10 cellular contexts compared by ENCODE assay signal in genomic region chr1:184191181-184191601, GRCh38.
A peak's percentile ranks its signal among the peaks of the same experiment; 100 is the strongest.
DNase-seq lines count a peak whose midpoint lies in the region; TF ChIP-seq lines count a peak whose summit lies in the region.
"Had no signal": no experiment of that assay in that cellular context is flagged by ENCODE, and none has a peak within 500 bp of the region (broad histone marks: within the 10 kb centered on the region; RNA-seq: fewer than 3 reads in every experiment).

No MANE protein-coding gene starts in this region.

- H3K36me3 ChIP-seq in BE2C: no peaks in the 10 kb centered on the region

- DNase-seq in AG04450 (ENCODE audit: low read depth, low spot score): peak; percentile 82
- peak; percentile 82 for DNase-seq in NCI-H2227 treated with DMSO at 0.1 percent for 48 hours (lab: John Stamatoyannopoulos, UW)
- DNase-seq in fibroblast of pulmonary artery (ENCODE audit: low read depth): peak; percentile 87
- peak; percentile 91 for DNase-seq in myocyte (ENCODE audit: low read depth)
- DNase-seq in BE2C: no peak
- DNase-seq in MCF 10A (ENCODE audit: unreplicated experiment): no peak
- no peak for DNase-seq in NCI-H1436 treated with DMSO at 0.1 percent for 48 hours (lab: John Stamatoyannopoulos, UW)
- DNase-seq in nephron progenitor cell: no peak
- DNase-seq: NCI-H146; stimulated activated naive B cell treated with anti-CD40 and anti-IgM and Interleukin-4, amounts not matched to agents 10 μg/mL and 1 μg/mL and 100 μg/mL, for 72 hours had no signal

- no peaks in the 10 kb centered on the region for H3K36me3 Mint-ChIP-seq in MCF 10A (ENCODE audit: insufficient read depth, unreplicated experiment)
- H3K36me3 Mint-ChIP-seq in nephron progenitor cell (ENCODE audit: low read depth): no peaks in the 10 kb centered on the region
- H3K36me3 Mint-ChIP-seq: stimulated activated naive B cell treated with anti-CD40 and anti-IgM and Interleukin-4, amounts not matched to agents 10 μg/mL and 1 μg/mL and 100 μg/mL, for 72 hours had no signal

- H3K9me3 ChIP-seq in AG04450 (ENCODE audit: control insufficient read depth, insufficient read depth, low read length) (no peaks in the 10 kb centered on the region), BE2C (no peaks in the 10 kb centered on the region)

- BruUV-seq in MCF 10A (replicated peaks; lab: Mats Ljungman, UMichigan): no TSS peak

- H3K4me1 ChIP-seq in BE2C: peaks cover 14% of the 10 kb centered on the region

- CTCF ChIA-PET in AG04450 (lab: Charles Lee) (interaction anchor here (1.5 kb wide), 1 partner anchor 31 kb away, joined by 3 read pairs; no protein-coding TSS in a partner anchor), MCF 10A (lab: Yijun Ruan, JAX) (interaction anchor here (0.6 to 1.1 kb wide), 4 partner anchors 19 to 500 kb away, joined by 3 to 4 read pairs (median 3); no protein-coding TSS in a partner anchor)

- POLR2A ChIA-PET in AG04450 (lab: Yijun Ruan, JAX): interaction anchor here (0.6 to 0.8 kb wide), 3 partner anchors 115 to 241 kb away, joined by 3 to 4 read pairs (median 3); no protein-coding TSS in a partner anchor
- POLR2A ChIA-PET in MCF 10A (lab: Yijun Ruan, JAX): interaction anchor here (0.7 kb wide), 1 partner anchor 1366 kb away, joined by 3 read pairs; no protein-coding TSS in a partner anchor

- TF ChIP-seq CTCF in AG04450 (IDR thresholded peaks at IDR 0.05; ENCODE audit: low read depth, low read length) (no peak), fibroblast of pulmonary artery (IDR thresholded peaks at IDR 0.05; ENCODE audit: low read length, missing control alignments) (no peak), BE2C (IDR thresholded peaks at IDR 0.05; ENCODE audit: low read depth, low read length) (no peak), MCF 10A (IDR thresholded peaks at IDR 0.05; ENCODE audit: unreplicated experiment) (no peak), nephron progenitor cell (IDR thresholded peaks at IDR 0.05) (no peak)

- H3K27ac ChIP-seq in AG04450 (ENCODE audit: low read depth, low read length): no peak overlapping the region

- no peak overlapping the region for H3K4me3 Mint-ChIP-seq in MCF 10A (ENCODE audit: unreplicated experiment)
- H3K4me3 Mint-ChIP-seq in nephron progenitor cell: no peak overlapping the region
- H3K4me3 Mint-ChIP-seq: stimulated activated naive B cell treated with anti-CD40 and anti-IgM and Interleukin-4, amounts not matched to agents 10 μg/mL and 1 μg/mL and 100 μg/mL, for 72 hours had no signal

- intact Hi-C loops in MCF 10A (cut with micrococcal nuclease): no loop called here

- peaks cover 46% of the 10 kb centered on the region for H3K27me3 Mint-ChIP-seq in MCF 10A (ENCODE audit: insufficient read depth, unreplicated experiment)
- H3K27me3 Mint-ChIP-seq in nephron progenitor cell (ENCODE audit: low read depth, poor library complexity): peaks cover 4% of the 10 kb centered on the region

- H3K4me1 Mint-ChIP-seq in MCF 10A (ENCODE audit: insufficient read depth, unreplicated experiment): no peaks in the 10 kb centered on the region
- peaks cover 5% of the 10 kb centered on the region for H3K4me1 Mint-ChIP-seq in nephron progenitor cell
- H3K4me1 Mint-ChIP-seq: stimulated activated naive B cell treated with anti-CD40 and anti-IgM and Interleukin-4, amounts not matched to agents 10 μg/mL and 1 μg/mL and 100 μg/mL, for 72 hours had no signal

- H3K27ac Mint-ChIP-seq in MCF 10A (ENCODE audit: low read depth, unreplicated experiment): no peak overlapping the region
- H3K27ac Mint-ChIP-seq in nephron progenitor cell: no peak overlapping the region
- H3K27ac Mint-ChIP-seq: stimulated activated naive B cell treated with anti-CD40 and anti-IgM and Interleukin-4, amounts not matched to agents 10 μg/mL and 1 μg/mL and 100 μg/mL, for 72 hours had no signal

- H3K27me3 ChIP-seq in AG04450 (ENCODE audit: control insufficient read depth, insufficient read depth, low read length) (no peaks in the 10 kb centered on the region), BE2C (no peaks in the 10 kb centered on the region)

- H3K4me3 ChIP-seq in AG04450 (ENCODE audit: low read depth, low read length) (no peak overlapping the region), fibroblast of pulmonary artery (replicated peaks; ENCODE audit: low read depth, low read length) (no peak overlapping the region), BE2C (ENCODE audit: low read depth, low read length) (no peak overlapping the region)

- H3K9me3 Mint-ChIP-seq in MCF 10A (ENCODE audit: unreplicated experiment) (no peaks in the 10 kb centered on the region), nephron progenitor cell (no peaks in the 10 kb centered on the region)
- H3K9me3 Mint-ChIP-seq: stimulated activated naive B cell treated with anti-CD40 and anti-IgM and Interleukin-4, amounts not matched to agents 10 μg/mL and 1 μg/mL and 100 μg/mL, for 72 hours had no signal

Comparison
In these comparisons a context has a peak if more than half of its experiments do, and no peak if none do; other contexts are left out.
1. DNase-seq: peak in AG04450 (single experiment), NCI-H2227 treated with DMSO at 0.1 percent for 48 hours (single experiment), fibroblast of pulmonary artery (single experiment) and myocyte (single experiment); none in BE2C (single experiment), MCF 10A (single experiment), NCI-H1436 treated with DMSO at 0.1 percent for 48 hours (single experiment) and nephron progenitor cell (single experiment).